In genomic region chr19:13297023-13297422, GRCh38 we compare ENCODE assay signal across 24 cellular contexts.
"Had no signal": no experiment of that assay in that cellular context is flagged by ENCODE, and none has a peak within 500 bp of the region (broad histone marks: within the 10 kb centered on the region; RNA-seq: fewer than 3 reads in every experiment).

No MANE protein-coding gene starts in this region.

- ATAC-seq: activated CD8-positive, alpha-beta memory T cell treated with anti-CD3 and anti-CD28 coated beads, Interleukin-2, amount 10 ng/mL, durations not matched to agents 7 days and 5 days; activated naive CD4-positive, alpha-beta T cell treated with anti-CD3 and anti-CD28 coated beads, Interleukin-2, amount 50 U/mL, for 72 hours; activated naive CD8-positive, alpha-beta T cell treated with anti-CD3 and anti-CD28 coated beads, Interleukin-2, amount 50 U/mL, for 24 hours; body of pancreas; PC-3; WTC11 had no signal

- H3K9ac ChIP-seq: KMS-11 had no signal

- H3K27ac ChIP-seq: ascending aorta, body of pancreas, KMS-11 had no signal

- H3K9me3 ChIP-seq: ascending aorta, body of pancreas had no signal

- H3K4me3 ChIP-seq: ascending aorta, body of pancreas had no signal

- H3K36me3 ChIP-seq: ascending aorta had no signal

- DNase-seq: activated CD4-positive, alpha-beta T cell treated with anti-CD3 and anti-CD28 coated beads for 48 hours; activated CD4-positive, alpha-beta T cell treated with anti-CD3 and anti-CD28 coated beads, Interleukin-2, amount 50 U/mL, for 4 hours; activated CD4-positive, CD25-positive, alpha-beta regulatory T cell treated with anti-CD3 and anti-CD28 coated beads, Interleukin-2, amount 50 U/mL, for 72 hours; activated CD8-positive, alpha-beta memory T cell treated with anti-CD3 and anti-CD28 coated beads, Interleukin-2, amount 10 ng/mL, durations not matched to agents 7 days and 5 days; activated effector memory CD4-positive, alpha-beta T cell treated with Interleukin-2 at 50 U/mL for 16 hours; activated naive CD4-positive, alpha-beta T cell; activated naive CD8-positive, alpha-beta T cell treated with anti-CD3 and anti-CD28 coated beads, Interleukin-2, amount 50 U/mL, for 24 hours; activated T-cell treated with anti-CD3 and anti-CD28 coated beads, Interleukin-2, amount 50 U/mL, for 24 hours; amniotic stem cell; body of pancreas; central memory CD4-positive, alpha-beta T cell; NCI-H1092 treated with DMSO at 0.1 percent for 48 hours; NCI-H1417 treated with DMSO at 0.1 percent for 48 hours; NCI-H1694; NCI-H2081 treated with DMSO at 0.1 percent for 48 hours; NCI-H345; NCI-H510A; NCI-H526 treated with DMSO at 0.1 percent for 48 hours; PC-3; SHP77 treated with DMSO at 0.1 percent for 48 hours had no signal

- H3K27me3 ChIP-seq: ascending aorta had no signal

- H3K4me2 ChIP-seq: KMS-11 had no signal

- H3K4me1 ChIP-seq: ascending aorta had no signal
